29 cellular contexts compared by ENCODE assay signal in genomic region chr1:208033236-208033635, GRCh38.
"Had no signal": no experiment of that assay in that cellular context is flagged by ENCODE, and none has a peak within 500 bp of the region (broad histone marks: within the 10 kb centered on the region; RNA-seq: fewer than 3 reads in every experiment).

No MANE protein-coding gene starts in this region.

- H3K27ac ChIP-seq: body of pancreas, cardiac muscle cell, coronary artery, esophagus muscularis mucosa, gastroesophageal sphincter, WERI-Rb-1 had no signal

- H3K9me3 ChIP-seq: body of pancreas, esophagus muscularis mucosa, gastroesophageal sphincter had no signal

- H3K27me3 ChIP-seq: body of pancreas, cardiac muscle cell, esophagus muscularis mucosa, gastroesophageal sphincter had no signal

- ATAC-seq: activated CD4-positive, CD25-positive, alpha-beta regulatory T cell treated with anti-CD3 and anti-CD28 coated beads, Interleukin-2, amount 50 U/mL, for 24 hours; activated CD8-positive, alpha-beta T cell treated with anti-CD3 and anti-CD28 coated beads for 36 hours; activated T-cell treated with anti-CD3 and anti-CD28 coated beads, Interleukin-2, amount 50 U/mL, for 4 hours; activated T-helper 17 cell treated with anti-CD3 and anti-CD28 coated beads, Interleukin-2, amount 50 U/mL, for 72 hours; body of pancreas; effector memory CD8-positive, alpha-beta T cell; gastroesophageal sphincter; T-helper 17 cell had no signal

- H3K4me3 ChIP-seq: body of pancreas, cardiac muscle cell, coronary artery, esophagus muscularis mucosa, gastroesophageal sphincter had no signal

- DNase-seq: activated B cell treated with CpG ODN at 0.5 μM for 24 hours; activated CD4-positive, alpha-beta T cell treated with anti-CD3 and anti-CD28 coated beads for 48 hours; activated CD4-positive, alpha-beta T cell treated with anti-CD3 and anti-CD28 coated beads, Interleukin-2, amount 50 U/mL, for 1 hour; activated CD4-positive, alpha-beta T cell treated with anti-CD3 and anti-CD28 coated beads, Interleukin-2, amount 50 U/mL, for 48 hours; activated CD8-positive, alpha-beta memory T cell treated with anti-CD3 and anti-CD28 coated beads for 24 hours; activated CD8-positive, alpha-beta T cell treated with anti-CD3 and anti-CD28 coated beads for 36 hours; activated effector memory CD4-positive, alpha-beta T cell treated with Interleukin-2 at 50 U/mL for 16 hours; activated gamma-delta T cell treated with Interleukin-2 at 50 U/mL for 16 hours; activated naive CD4-positive, alpha-beta T cell treated with anti-CD3 and anti-CD28 coated beads, Interleukin-2, amount 50 U/mL, for 16 hours; activated naive CD4-positive, alpha-beta T cell treated with Interleukin-2 at 50 U/mL for 16 hours; activated T-cell treated with anti-CD3 and anti-CD28 coated beads, Interleukin-2, amount 50 U/mL, for 4 hours; amniotic stem cell; aorta; body of pancreas; dermis blood vessel endothelial cell; effector CD4-positive, alpha-beta T cell; effector memory CD8-positive, alpha-beta T cell; erythroblast; foreskin melanocyte; T-helper 1 cell; T-helper 17 cell; T1000; WERI-Rb-1 had no signal
